3 cellular contexts compared by ENCODE assay signal in the genomic region with DNA sequence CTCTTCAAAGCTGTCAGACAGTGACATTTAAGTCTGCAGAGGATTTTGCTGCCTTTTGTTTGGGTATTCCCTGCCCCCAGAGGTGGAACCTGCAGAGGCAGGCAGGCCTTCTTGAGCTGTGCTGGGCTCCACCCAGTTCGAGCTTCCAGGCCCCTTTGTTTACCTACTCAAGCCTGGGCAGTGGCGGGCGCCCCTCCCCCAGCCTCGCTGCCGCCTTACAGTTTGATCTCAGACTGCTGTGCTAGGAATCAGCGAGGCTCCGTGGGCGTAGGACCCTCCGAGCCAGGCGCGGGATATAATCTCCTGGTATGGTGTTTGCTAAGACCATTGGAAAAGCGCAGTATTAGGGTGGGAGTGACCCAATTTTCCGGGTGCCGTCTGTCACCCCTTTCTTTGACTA. TPM values are rescaled to one million over a fixed set of nuclear protein-coding genes. Genes with fewer than 3 reads are reported as not detected.
"Had no signal": no experiment of that assay in that cellular context is flagged by ENCODE, and none has a peak within 500 bp of the region (broad histone marks: within the 10 kb centered on the region; RNA-seq: fewer than 3 reads in every experiment).

No MANE protein-coding gene starts in this region.

RNA-seq across cellular contexts. Expression of a gene that starts 40.7 kb away (rescaled TPM):
- total RNA-seq: Right ventricle myocardium inferior, SJCRH30, T-helper 17 cell had no signal
